2 cellular contexts compared by ENCODE assay signal in the genomic region with DNA sequence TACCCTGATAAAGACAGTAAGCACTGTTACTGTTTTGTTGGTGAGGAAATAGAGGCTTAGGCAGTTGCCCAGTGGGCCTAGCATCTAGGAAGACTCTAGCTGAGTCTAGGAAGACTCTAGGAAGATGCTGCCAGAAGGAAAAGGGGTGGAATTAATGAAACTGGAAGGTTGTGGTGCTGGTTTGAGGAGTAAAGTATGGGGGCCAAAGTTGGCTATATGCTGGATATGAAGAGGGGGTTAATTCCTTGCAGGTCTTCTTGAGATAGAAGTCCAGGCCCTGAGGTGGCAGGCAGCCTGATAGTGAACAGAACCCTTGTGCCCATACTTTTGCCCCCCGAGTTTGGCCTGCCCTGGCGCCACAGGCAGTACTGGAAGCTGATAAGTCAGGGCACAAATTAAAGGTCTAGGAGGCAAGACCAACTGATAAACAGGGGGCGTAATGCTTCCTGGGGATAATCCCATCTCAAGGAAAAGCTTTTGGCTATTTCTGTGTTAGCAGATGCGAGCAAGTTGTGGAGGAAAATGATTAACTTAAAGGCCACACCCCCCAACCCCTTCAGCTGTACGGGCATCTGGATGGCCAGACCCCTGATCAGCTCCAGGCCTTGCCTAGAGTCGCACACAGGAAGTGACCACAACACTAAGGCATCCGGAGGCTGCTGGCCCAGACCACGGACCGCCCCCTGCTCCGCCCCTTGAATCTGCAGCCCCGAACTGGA.
TF ChIP-seq lines count a peak whose summit lies in the region.

No MANE protein-coding gene starts in this region.

TF ChIP-seq in A549, 52 proteins besides CTCF, POLR2A, EP300 and RAD21:
- TF ChIP-seq, protein P1, sequence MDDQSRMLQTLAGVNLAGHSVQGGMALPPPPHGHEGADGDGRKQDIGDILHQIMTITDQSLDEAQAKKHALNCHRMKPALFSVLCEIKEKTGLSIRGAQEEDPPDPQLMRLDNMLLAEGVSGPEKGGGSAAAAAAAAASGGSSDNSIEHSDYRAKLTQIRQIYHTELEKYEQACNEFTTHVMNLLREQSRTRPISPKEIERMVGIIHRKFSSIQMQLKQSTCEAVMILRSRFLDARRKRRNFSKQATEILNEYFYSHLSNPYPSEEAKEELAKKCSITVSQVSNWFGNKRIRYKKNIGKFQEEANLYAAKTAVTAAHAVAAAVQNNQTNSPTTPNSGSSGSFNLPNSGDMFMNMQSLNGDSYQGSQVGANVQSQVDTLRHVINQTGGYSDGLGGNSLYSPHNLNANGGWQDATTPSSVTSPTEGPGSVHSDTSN (IDR thresholded peaks at IDR 0.05), result peak; percentile 65; the same call in 1 of the 2 replicates
- no peak for TF ChIP-seq KDM1A (IDR thresholded peaks at IDR 0.05; ENCODE audit: low read depth)
- TF ChIP-seq, protein P2, sequence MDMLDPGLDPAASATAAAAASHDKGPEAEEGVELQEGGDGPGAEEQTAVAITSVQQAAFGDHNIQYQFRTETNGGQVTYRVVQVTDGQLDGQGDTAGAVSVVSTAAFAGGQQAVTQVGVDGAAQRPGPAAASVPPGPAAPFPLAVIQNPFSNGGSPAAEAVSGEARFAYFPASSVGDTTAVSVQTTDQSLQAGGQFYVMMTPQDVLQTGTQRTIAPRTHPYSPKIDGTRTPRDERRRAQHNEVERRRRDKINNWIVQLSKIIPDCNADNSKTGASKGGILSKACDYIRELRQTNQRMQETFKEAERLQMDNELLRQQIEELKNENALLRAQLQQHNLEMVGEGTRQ (IDR thresholded peaks at IDR 0.05), result no peak
- no peak for TF ChIP-seq NR3C1 (IDR thresholded peaks at IDR 0.05)
- TF ChIP-seq GATA3 (IDR thresholded peaks at IDR 0.05; ENCODE audit: borderline replicate concordance), result no peak
- no peak for TF ChIP-seq FOSB (CRISPR knock-in tag; IDR thresholded peaks at IDR 0.05)
- TF ChIP-seq ZC3H11A (IDR thresholded peaks at IDR 0.05), result no peak
- TF ChIP-seq, protein P3, sequence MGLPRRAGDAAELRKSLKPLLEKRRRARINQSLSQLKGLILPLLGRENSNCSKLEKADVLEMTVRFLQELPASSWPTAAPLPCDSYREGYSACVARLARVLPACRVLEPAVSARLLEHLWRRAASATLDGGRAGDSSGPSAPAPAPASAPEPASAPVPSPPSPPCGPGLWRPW (IDR thresholded peaks at IDR 0.05), result no peak
- peak in 1 of 2 experiments; percentile 33; a peak in 1 of 5 replicates for TF ChIP-seq JUN (IDR thresholded peaks at IDR 0.05)
- TF ChIP-seq, protein P4, sequence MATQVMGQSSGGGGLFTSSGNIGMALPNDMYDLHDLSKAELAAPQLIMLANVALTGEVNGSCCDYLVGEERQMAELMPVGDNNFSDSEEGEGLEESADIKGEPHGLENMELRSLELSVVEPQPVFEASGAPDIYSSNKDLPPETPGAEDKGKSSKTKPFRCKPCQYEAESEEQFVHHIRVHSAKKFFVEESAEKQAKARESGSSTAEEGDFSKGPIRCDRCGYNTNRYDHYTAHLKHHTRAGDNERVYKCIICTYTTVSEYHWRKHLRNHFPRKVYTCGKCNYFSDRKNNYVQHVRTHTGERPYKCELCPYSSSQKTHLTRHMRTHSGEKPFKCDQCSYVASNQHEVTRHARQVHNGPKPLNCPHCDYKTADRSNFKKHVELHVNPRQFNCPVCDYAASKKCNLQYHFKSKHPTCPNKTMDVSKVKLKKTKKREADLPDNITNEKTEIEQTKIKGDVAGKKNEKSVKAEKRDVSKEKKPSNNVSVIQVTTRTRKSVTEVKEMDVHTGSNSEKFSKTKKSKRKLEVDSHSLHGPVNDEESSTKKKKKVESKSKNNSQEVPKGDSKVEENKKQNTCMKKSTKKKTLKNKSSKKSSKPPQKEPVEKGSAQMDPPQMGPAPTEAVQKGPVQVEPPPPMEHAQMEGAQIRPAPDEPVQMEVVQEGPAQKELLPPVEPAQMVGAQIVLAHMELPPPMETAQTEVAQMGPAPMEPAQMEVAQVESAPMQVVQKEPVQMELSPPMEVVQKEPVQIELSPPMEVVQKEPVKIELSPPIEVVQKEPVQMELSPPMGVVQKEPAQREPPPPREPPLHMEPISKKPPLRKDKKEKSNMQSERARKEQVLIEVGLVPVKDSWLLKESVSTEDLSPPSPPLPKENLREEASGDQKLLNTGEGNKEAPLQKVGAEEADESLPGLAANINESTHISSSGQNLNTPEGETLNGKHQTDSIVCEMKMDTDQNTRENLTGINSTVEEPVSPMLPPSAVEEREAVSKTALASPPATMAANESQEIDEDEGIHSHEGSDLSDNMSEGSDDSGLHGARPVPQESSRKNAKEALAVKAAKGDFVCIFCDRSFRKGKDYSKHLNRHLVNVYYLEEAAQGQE (IDR thresholded peaks at IDR 0.05), result no peak
- 0 out of 2 replicates have a peak, but pooled peaks have one; percentile 41 for TF ChIP-seq POLR2AphosphoS2 (conservative IDR thresholded peaks at IDR 0.05; ENCODE audit: low read length)
- TF ChIP-seq MAZ (IDR thresholded peaks at IDR 0.05; ENCODE audit: borderline replicate concordance, low read depth, low read length), result no peak
- no peak for TF ChIP-seq CBX8 (IDR thresholded peaks at IDR 0.05)
- no peak for TF ChIP-seq TFCP2L1 (CRISPR knock-in tag; IDR thresholded peaks at IDR 0.05)
- TF ChIP-seq CHD4 (IDR thresholded peaks at IDR 0.05; ENCODE audit: borderline replicate concordance), result no peak

TF ChIP-seq in GM12891, 5 proteins besides CTCF, POLR2A, EP300 and RAD21:
- TF ChIP-seq POLR2AphosphoS5 (IDR thresholded peaks at IDR 0.05; ENCODE audit: low read depth, low read length) (peak; percentile 34; the same call in 1 of the 2 replicates), TAF1 (IDR thresholded peaks at IDR 0.05; ENCODE audit: low read depth, low read length) (0 out of 2 replicates have a peak, but pooled peaks have one; percentile 12), PAX5 (IDR thresholded peaks at IDR 0.05; ENCODE audit: insufficient read depth, low read length, severe bottlenecking) (no peak), POU2F2 (IDR thresholded peaks at IDR 0.05; ENCODE audit: low read depth, low read length) (peak; percentile 65)
